11 cellular contexts compared by ENCODE assay signal in the genomic region with DNA sequence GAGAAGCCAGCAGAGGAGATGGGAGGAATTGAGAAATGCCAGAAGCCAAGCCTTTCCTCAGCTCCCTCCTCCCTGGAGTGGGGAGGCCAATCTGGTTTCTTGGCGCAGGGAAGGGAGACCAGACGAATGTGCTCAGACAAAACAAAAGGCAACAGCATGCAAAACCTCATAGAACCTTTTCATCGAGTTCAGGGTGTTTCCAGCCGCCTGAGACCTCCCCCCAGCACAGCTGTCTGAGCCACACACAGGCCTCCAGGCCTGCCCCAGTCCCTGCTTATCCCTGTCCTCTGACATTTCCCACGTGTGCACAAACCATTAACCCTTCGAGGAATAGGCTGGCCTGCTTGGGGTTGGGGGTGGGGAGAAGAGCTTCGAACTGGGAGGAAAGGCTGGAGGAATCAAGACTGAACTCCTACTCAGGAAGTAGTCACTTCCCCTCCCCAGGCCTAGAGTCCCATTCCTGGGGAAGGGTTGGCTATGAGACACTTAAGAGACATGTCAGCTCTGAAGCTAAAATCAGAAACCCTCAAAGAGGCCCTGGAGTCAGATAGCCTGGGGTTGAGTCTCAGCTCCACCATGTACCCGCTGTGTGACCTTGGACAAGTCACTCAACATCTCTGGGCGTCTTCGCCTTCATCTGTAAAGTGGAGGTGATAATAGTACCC. TPM values are rescaled to one million over a fixed set of nuclear protein-coding genes. Genes with fewer than 3 reads are reported as not detected.
DNase-seq lines count a peak whose midpoint lies in the region; ATAC-seq and TF ChIP-seq lines count a peak whose summit lies in the region.
"Had no signal": no experiment of that assay in that cellular context is flagged by ENCODE, and none has a peak within 500 bp of the region (broad histone marks: within the 10 kb centered on the region; RNA-seq: fewer than 3 reads in every experiment).

No MANE protein-coding gene starts in this region.

- H3K27me3 Mint-ChIP-seq in activated CD8-positive, alpha-beta T cell treated with anti-CD3 and anti-CD28 coated beads, Interleukin-2, amount 10 ng/mL, durations not matched to agents 7 days and 5 days (ENCODE audit: low read depth) = peaks cover 49% of the 10 kb centered on the region

- H3K4me2 ChIP-seq in mesenchymal stem cell (ENCODE audit: low read length, poor library complexity, severe bottlenecking) = no peak overlapping the region

- H3K9ac ChIP-seq in duodenal mucosa (ENCODE audit: low read depth in 1 of 2, low read length in 2 of 2) (no peak overlapping the region), mesenchymal stem cell (ENCODE audit: low read length) (peak overlapping the region; percentile 84)

- intact Hi-C loops in uterus (cut with DNase I; ENCODE audit: low total_unique reads) = no loop called here

- WGBS in mesenchymal stem cell = 21% methylated on average over 7 of the region's 10 CpGs

- H3K9me3 ChIP-seq in duodenal mucosa (ENCODE audit: control insufficient read depth in 1 of 2, low read length in 2 of 2) (no peaks in the 10 kb centered on the region), mesenchymal stem cell (ENCODE audit: control insufficient read depth, low read length) (no peaks in the 10 kb centered on the region), uterus (no peaks in the 10 kb centered on the region)

- no peak overlapping the region for H2AFZ ChIP-seq in mesenchymal stem cell (ENCODE audit: low read depth, low read length)

- H3K18ac ChIP-seq in mesenchymal stem cell (ENCODE audit: low read depth in 1 of 2, low read length in 2 of 2) = peak overlapping the region in 1 of 2 experiments; percentile 83

- no peaks in the 10 kb centered on the region for H3K27me3 ChIP-seq in duodenal mucosa (ENCODE audit: control insufficient read depth in 1 of 2, insufficient read depth in 2 of 2, low read length in 2 of 2)
- peaks cover 0 to 54% of the 10 kb centered on the region in 2 experiments for H3K27me3 ChIP-seq in mesenchymal stem cell (ENCODE audit: control insufficient read depth in 1 of 2, insufficient read depth in 1 of 2, low read length in 2 of 2)
- H3K27me3 ChIP-seq in uterus = no peaks in the 10 kb centered on the region

- POLR2A ChIA-PET in activated CD8-positive, alpha-beta T cell treated with anti-CD3 and anti-CD28 coated beads, Interleukin-2, amount 10 ng/mL, durations not matched to agents 7 days and 5 days (lab: Charles Lee) = interaction anchor here (0.6 kb wide), 1 partner anchor 152 kb away, joined by 3 read pairs; no protein-coding TSS in a partner anchor

- peak overlapping the region; percentile 96 for H4K8ac ChIP-seq in mesenchymal stem cell (ENCODE audit: low read length)

- H3K23ac ChIP-seq in mesenchymal stem cell (ENCODE audit: low read length in 2 of 2) = no peak overlapping the region

- H2BK120ac ChIP-seq in mesenchymal stem cell (ENCODE audit: low read depth, low read length) = peak overlapping the region; percentile 89

- H3K4me3 ChIP-seq in duodenal mucosa (ENCODE audit: low read depth in 1 of 2, low read length in 2 of 2) (no peak overlapping the region), mesenchymal stem cell (ENCODE audit: insufficient read depth in 1 of 2, low read depth in 1 of 2, low read length in 2 of 2) (peak overlapping the region in 1 of 2 experiments; percentile 69), uterus (peak overlapping the region; percentile 6 to 37)

- peak; percentile 32 to 63 for TF ChIP-seq POLR2A in uterus (IDR thresholded peaks at IDR 0.05)

- no peak overlapping the region for H3K27ac Mint-ChIP-seq in activated CD8-positive, alpha-beta T cell treated with anti-CD3 and anti-CD28 coated beads, Interleukin-2, amount 10 ng/mL, durations not matched to agents 7 days and 5 days
- H3K27ac Mint-ChIP-seq: immature natural killer cell had no signal

- peak overlapping the region in 1 of 2 experiments; percentile 89 for H3K4ac ChIP-seq in mesenchymal stem cell (ENCODE audit: low read depth in 1 of 2, low read length in 2 of 2)

- H3K14ac ChIP-seq in mesenchymal stem cell (ENCODE audit: low read length in 2 of 2) = no peak overlapping the region

- no peak for TF ChIP-seq CTCF in uterus (IDR thresholded peaks at IDR 0.05)

- no peaks in the 10 kb centered on the region for H3K79me1 ChIP-seq in mesenchymal stem cell (replicated peaks; ENCODE audit: low read length, poor library complexity, severe bottlenecking)

- no peak for ATAC-seq in HG02759 (IDR thresholded peaks at IDR 0.05; ENCODE audit: unreplicated experiment)
- no peak for ATAC-seq in activated CD8-positive, alpha-beta T cell treated with anti-CD3 and anti-CD28 coated beads, Interleukin-2, amount 10 ng/mL, durations not matched to agents 7 days and 5 days
- ATAC-seq: activated T-cell treated with anti-CD3 and anti-CD28 coated beads, Interleukin-2, amount 50 U/mL, for 4 hours had no signal

- no peak overlapping the region for H4K91ac ChIP-seq in mesenchymal stem cell (ENCODE audit: low read length)

- H3K27ac ChIP-seq in duodenal mucosa (ENCODE audit: low read depth, low read length) (peak overlapping the region; percentile 41), mesenchymal stem cell (ENCODE audit: low read length, poor library complexity, severe bottlenecking) (no peak overlapping the region), uterus (peak overlapping the region; percentile 97 to 98)

- DNase-seq in NCI-H82 (lab: John Stamatoyannopoulos, UW) (peak; percentile 11), NCI-H82 treated with DMSO at 0.1 percent for 48 hours (lab: John Stamatoyannopoulos, UW; ENCODE audit: unreplicated experiment) (no peak), mesenchymal stem cell (peak; percentile 95), uterus (peak; percentile 77 to 85), NCI-H128 (lab: John Stamatoyannopoulos, UW; ENCODE audit: unreplicated experiment) (no peak)
- DNase-seq in activated CD8-positive, alpha-beta T cell treated with anti-CD3 and anti-CD28 coated beads, Interleukin-2, amount 10 ng/mL, durations not matched to agents 7 days and 5 days = no peak
- DNase-seq: activated T-cell treated with anti-CD3 and anti-CD28 coated beads, Interleukin-2, amount 50 U/mL, for 4 hours; immature natural killer cell; T-helper 2 cell had no signal

- CTCF ChIA-PET in activated CD8-positive, alpha-beta T cell treated with anti-CD3 and anti-CD28 coated beads, Interleukin-2, amount 10 ng/mL, durations not matched to agents 7 days and 5 days (lab: Charles Lee) = no interaction called here

- no peaks in the 10 kb centered on the region for H3K36me3 Mint-ChIP-seq in activated CD8-positive, alpha-beta T cell treated with anti-CD3 and anti-CD28 coated beads, Interleukin-2, amount 10 ng/mL, durations not matched to agents 7 days and 5 days (ENCODE audit: low read depth)

- H2BK12ac ChIP-seq in mesenchymal stem cell (ENCODE audit: low read length in 2 of 2) = peak overlapping the region in 1 of 2 experiments; percentile 33

- H3K4me1 Mint-ChIP-seq in activated CD8-positive, alpha-beta T cell treated with anti-CD3 and anti-CD28 coated beads, Interleukin-2, amount 10 ng/mL, durations not matched to agents 7 days and 5 days (ENCODE audit: low read depth) = no peaks in the 10 kb centered on the region
- H3K4me1 Mint-ChIP-seq: immature natural killer cell had no signal

- no peak overlapping the region for H2AK5ac ChIP-seq in mesenchymal stem cell (ENCODE audit: low read length, severe bottlenecking)

- H3K9me3 Mint-ChIP-seq in activated CD8-positive, alpha-beta T cell treated with anti-CD3 and anti-CD28 coated beads, Interleukin-2, amount 10 ng/mL, durations not matched to agents 7 days and 5 days (ENCODE audit: insufficient read depth) = no peaks in the 10 kb centered on the region
- H3K9me3 Mint-ChIP-seq: activated T-cell treated with anti-CD3 and anti-CD28 coated beads, Interleukin-2, amount 50 U/mL, for 4 hours had no signal

- no peak overlapping the region for H3K4me3 Mint-ChIP-seq in activated CD8-positive, alpha-beta T cell treated with anti-CD3 and anti-CD28 coated beads, Interleukin-2, amount 10 ng/mL, durations not matched to agents 7 days and 5 days
- H3K4me3 Mint-ChIP-seq: activated T-cell treated with anti-CD3 and anti-CD28 coated beads, Interleukin-2, amount 50 U/mL, for 4 hours; immature natural killer cell had no signal

- peaks cover 17 to 42% of the 10 kb centered on the region in 2 donors for H3K36me3 ChIP-seq in duodenal mucosa (ENCODE audit: control insufficient read depth in 1 of 2, insufficient read depth in 2 of 2, low read length in 2 of 2)
- H3K36me3 ChIP-seq in mesenchymal stem cell (ENCODE audit: control insufficient read depth in 1 of 2, insufficient read depth in 2 of 2, low read depth in 1 of 2, low read length in 2 of 2) = peaks cover 0 to 76% of the 10 kb centered on the region in 2 experiments
- no peaks in the 10 kb centered on the region for H3K36me3 ChIP-seq in uterus

- peaks cover 0 to 10% of the 10 kb centered on the region in 2 donors for H3K4me1 ChIP-seq in duodenal mucosa (ENCODE audit: control insufficient read depth in 1 of 2, insufficient read depth in 2 of 2, low read length in 2 of 2)
- peaks cover 9% of the 10 kb centered on the region for H3K4me1 ChIP-seq in mesenchymal stem cell (ENCODE audit: control insufficient read depth, insufficient read depth, low read depth, low read length)
- peaks cover 0 to 4% of the 10 kb centered on the region in 2 donors for H3K4me1 ChIP-seq in uterus

- no peak overlapping the region for H2BK15ac ChIP-seq in mesenchymal stem cell (ENCODE audit: low read depth, poor library complexity, severe bottlenecking)

- H2BK5ac ChIP-seq in mesenchymal stem cell (ENCODE audit: low read depth, low read length, poor library complexity, severe bottlenecking) = no peak overlapping the region

RNA-seq across cellular contexts. Expression of a gene that starts 10.7 kb away (rescaled TPM):
- polyA plus RNA-seq in mesenchymal stem cell (2013, experiment 1 of 2) = 59.8 TPM
- polyA plus RNA-seq in mesenchymal stem cell (2013, experiment 2 of 2) = 57.6 TPM
- 100 to 1,000 TPM in 1 of 4 donors, 10 to 100 TPM in 3; 11.0 to 120 (median 56.3) TPM for total RNA-seq in uterus
- total RNA-seq in activated CD8-positive, alpha-beta T cell treated with anti-CD3 and anti-CD28 coated beads, Interleukin-2, amount 10 ng/mL, durations not matched to agents 7 days and 5 days = not detected
- polyA plus RNA-seq: immature natural killer cell had no signal

Comparison
In these comparisons a context has a peak if more than half of its experiments do, and no peak if none do; other contexts are left out.
1. DNase-seq: peak in NCI-H82 (single experiment), mesenchymal stem cell (single experiment) and uterus (2 of 2); none in NCI-H82 treated with DMSO at 0.1 percent for 48 hours (single experiment), NCI-H128 (single experiment) and activated CD8-positive, alpha-beta T cell treated with anti-CD3 and anti-CD28 coated beads, Interleukin-2, amount 10 ng/mL, durations not matched to agents 7 days and 5 days (single experiment).
2. H3K4me3 ChIP-seq: peak in uterus (2 of 2); none in duodenal mucosa (0 of 2).
3. RNA of a gene that starts 10.7 kb away (total RNA-seq): 11.0 to 120 TPM in uterus; not detected in activated CD8-positive, alpha-beta T cell treated with anti-CD3 and anti-CD28 coated beads, Interleukin-2, amount 10 ng/mL, durations not matched to agents 7 days and 5 days; every median in the first group is over 10 times any median in the second.